Comparison of ENCODE assay signal across 8 cellular contexts in the genomic region with DNA sequence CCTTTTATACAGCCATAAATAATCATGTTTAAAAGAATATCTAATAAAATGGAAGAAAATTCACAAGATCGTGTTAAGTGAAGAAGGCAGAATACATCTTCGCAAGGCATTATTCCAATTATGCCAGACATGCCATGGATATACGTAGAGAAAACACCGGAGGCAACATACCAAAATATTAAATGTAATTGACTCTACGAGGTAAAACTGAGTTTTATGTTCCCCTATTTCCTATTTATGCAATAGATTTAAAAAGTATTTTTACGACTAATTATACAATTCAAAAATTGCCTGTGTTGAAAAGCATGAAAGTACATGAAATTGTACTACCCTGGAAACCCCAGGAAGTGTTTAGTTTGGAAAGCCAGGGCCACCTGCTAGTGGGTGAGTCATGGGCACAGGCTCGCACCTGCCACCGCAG. TPM values are rescaled to one million over a fixed set of nuclear protein-coding genes. Genes with fewer than 3 reads are reported as not detected.
DNase-seq lines count a peak whose midpoint lies in the region; ATAC-seq and TF ChIP-seq lines count a peak whose summit lies in the region.

No MANE protein-coding gene starts in this region.

- H3K36me3 Mint-ChIP-seq in HFFc6 (ENCODE audit: low read depth) = peaks cover 5% of the 10 kb centered on the region

- peaks cover 23% of the 10 kb centered on the region for H3K4me1 ChIP-seq in adipocyte (ENCODE audit: control insufficient read depth, insufficient read depth, low read length)
- peaks cover 15 to 49% of the 10 kb centered on the region in 2 donors for H3K4me1 ChIP-seq in left lung
- peaks cover 15 to 56% (median 35%) of the 10 kb centered on the region in 4 donors for H3K4me1 ChIP-seq in transverse colon

- H3K9me3 ChIP-seq in adipocyte (ENCODE audit: control insufficient read depth, low read length) (no peaks in the 10 kb centered on the region), left lung (no peaks in the 10 kb centered on the region), transverse colon (no peaks in the 10 kb centered on the region)

- H3K27ac Mint-ChIP-seq in HFFc6 = peak overlapping the region; percentile 62; the same call in 1 of the 2 replicates

- H3K9ac ChIP-seq in adipocyte (ENCODE audit: low read length) = peak overlapping the region; percentile 93

- no peak for TF ChIP-seq EP300 in transverse colon (IDR thresholded peaks at IDR 0.05; ENCODE audit: low read depth)

- peaks cover 16% of the 10 kb centered on the region for H3K4me1 Mint-ChIP-seq in HFFc6 (ENCODE audit: low read depth)

- H3K9me3 Mint-ChIP-seq in HFFc6 = no peaks in the 10 kb centered on the region

- no peak for TF ChIP-seq CTCF in C4-2B (conservative IDR thresholded peaks at IDR 0.05)
- TF ChIP-seq CTCF in HFFc6 (IDR thresholded peaks at IDR 0.05) = no peak
- TF ChIP-seq CTCF in left lung (IDR thresholded peaks at IDR 0.05) = no peak
- no peak for TF ChIP-seq CTCF in transverse colon (IDR thresholded peaks at IDR 0.05)

- H3K27ac ChIP-seq in C4-2B = peak overlapping the region; percentile 97
- peak overlapping the region; percentile 96 for H3K27ac ChIP-seq in left lung
- H3K27ac ChIP-seq in transverse colon = peak overlapping the region; percentile 93 to 99 (median 97)

- no peak for TF ChIP-seq POLR2A in transverse colon (IDR thresholded peaks at IDR 0.05)

- DNase-seq in HFFc6 (no peak), adipocyte (ENCODE audit: low read depth) (no peak), left lung (no peak), transverse colon (no peak), NCI-H748 treated with DMSO at 0.1 percent for 48 hours (lab: John Stamatoyannopoulos, UW) (no peak)

- H3K27me3 ChIP-seq in adipocyte (replicated peaks; ENCODE audit: control insufficient read depth, insufficient read depth, low read length) (no peaks in the 10 kb centered on the region), left lung (no peaks in the 10 kb centered on the region), transverse colon (no peaks in the 10 kb centered on the region)

- intact Hi-C loops in left lung (cut with DNase I) (no loop called here), transverse colon (cut with DNase I; ENCODE audit: low total_unique reads) (no loop called here)

- peak overlapping the region; percentile 68 for H3K4me3 Mint-ChIP-seq in HFFc6

- ATAC-seq in left lung (peak; percentile 73), GM18861 (IDR thresholded peaks at IDR 0.05; ENCODE audit: unreplicated experiment) (no peak), HG02884 (IDR thresholded peaks at IDR 0.05; ENCODE audit: unreplicated experiment) (no peak)

- WGBS in transverse colon (ENCODE audit: low coverage in 1 of 2), 2 donors = 28 to 32% methylated on average over 6 to 8 of the region's 8 CpGs

- H3K27me3 Mint-ChIP-seq in HFFc6 (ENCODE audit: insufficient read depth) = peaks cover 4% of the 10 kb centered on the region

- H3K36me3 ChIP-seq in adipocyte (ENCODE audit: control insufficient read depth, insufficient read depth, low read length, severe bottlenecking) (peaks cover 4% of the 10 kb centered on the region), left lung (peaks cover 0 to 22% of the 10 kb centered on the region in 2 donors), transverse colon (no peaks in the 10 kb centered on the region)

- H3K4me3 ChIP-seq in adipocyte (ENCODE audit: low read length) (peak overlapping the region; percentile 97), left lung (peak overlapping the region; percentile 88 to 92), transverse colon (peak overlapping the region in 3 of 4 donors; percentile 70 to 90 (median 84))

- in situ Hi-C loops in transverse colon (cut with MboI; ENCODE audit: low pct_ligation_motif_present in 1 of 4, low pct_unique_long_range_greater_than_20kb in 1 of 4, low sequenced_read_pairs in 3 of 4) = no loop called here

RNA-seq across cellular contexts. Expression of gene REPIN1, which starts 0.9 kb away (rescaled TPM):
- total RNA-seq in HFFc6 (2021; fragmentation: NEBNext Ultra II Directional; extraction: Animal tissue kit (Norgen Biotek cat#: 25700)) = 10 to 100 TPM; 68.8 to 78.3 (median 75.5) TPM
- total RNA-seq in left lung = 100 to 1,000 TPM in 1 of 2 donors, 10 to 100 TPM in 1; 81.4 to 110 TPM
- total RNA-seq in transverse colon = 100 to 1,000 TPM; 182 to 414 (median 247) TPM

RNA-seq across cellular contexts. Expression of gene ZNF775, which starts 11.4 kb away (rescaled TPM):
- total RNA-seq in HFFc6 (2021; fragmentation: NEBNext Ultra II Directional; extraction: Animal tissue kit (Norgen Biotek cat#: 25700)) = 1 to 10 TPM; 2.7 to 3.8 (median 2.9) TPM
- total RNA-seq in left lung (1 to 10 TPM; 5.2 to 5.6 TPM), transverse colon (10 to 100 TPM in 3 of 4 donors, 1 to 10 TPM in 1; 8.9 to 75.2 (median 15.2) TPM)

RNA-seq across cellular contexts. Expression of gene RARRES2, which starts 26.3 kb away (rescaled TPM):
- total RNA-seq in HFFc6 (2021; fragmentation: NEBNext Ultra II Directional; extraction: Animal tissue kit (Norgen Biotek cat#: 25700)) = under 1 TPM in 2 of 6 experiments, not detected in 4; 0.28 to 0.39 TPM
- total RNA-seq in left lung = 100 to 1,000 TPM; 133 to 162 TPM
- 100 to 1,000 TPM in 2 of 4 donors, 10 to 100 TPM in 2; 84.2 to 124 (median 102) TPM for total RNA-seq in transverse colon

RNA-seq across cellular contexts. Expression of gene ACTR3C, which starts 44.3 kb away (rescaled TPM):
- not detected for total RNA-seq in HFFc6 (2021; fragmentation: NEBNext Ultra II Directional; extraction: Animal tissue kit (Norgen Biotek cat#: 25700))
- total RNA-seq in left lung (10 to 100 TPM; 24.0 to 25.1 TPM), transverse colon (10 to 100 TPM; 19.9 to 71.1 (median 42.7) TPM)

RNA-seq across cellular contexts. Expression of gene LRRC61, which starts 44.5 kb away (rescaled TPM):
- not detected for total RNA-seq in HFFc6 (2021; fragmentation: NEBNext Ultra II Directional; extraction: Animal tissue kit (Norgen Biotek cat#: 25700))
- total RNA-seq in left lung (10 to 100 TPM in 1 of 2 donors, 1 to 10 TPM in 1; 9.0 to 15.8 TPM), transverse colon (10 to 100 TPM in 3 of 4 donors, 1 to 10 TPM in 1; 1.4 to 55.4 (median 17.2) TPM)

Comparison
In these comparisons a context has a peak if more than half of its experiments do, and no peak if none do; other contexts are left out.
1. RNA of gene RARRES2, which starts 26.3 kb away (total RNA-seq): 133 to 162 TPM in left lung and 84.2 to 124 TPM in transverse colon; 0.28 to 0.39 TPM in HFFc6; every median in the first group is over 10 times any median in the second.
2. Peak in every context shown above with its lines, with median percentiles within 50 percentile points of each other: H3K27ac ChIP-seq and H3K4me3 ChIP-seq.